8 cellular contexts compared by ENCODE assay signal in genomic region chr2:3377279-3377611, GRCh38. TPM values are rescaled to one million over a fixed set of nuclear protein-coding genes. Genes with fewer than 3 reads are reported as not detected.
A peak's percentile ranks its signal among the peaks of the same experiment; 100 is the strongest.
DNase-seq lines count a peak whose midpoint lies in the region; ATAC-seq and TF ChIP-seq lines count a peak whose summit lies in the region.

No MANE protein-coding gene starts in this region.

- no peak overlapping the region for H4K5ac ChIP-seq in mesendoderm (ENCODE audit: low read length)

- H4K8ac ChIP-seq in mesendoderm (ENCODE audit: low read depth, low read length): no peak overlapping the region

- H3K9ac ChIP-seq in SK-N-MC (ENCODE audit: insufficient read length) (peak overlapping the region; percentile 91), mesendoderm (ENCODE audit: low read length) (peak overlapping the region; percentile 73)

- H3K4me1 ChIP-seq in mesendoderm (ENCODE audit: control insufficient read depth, low read depth, low read length): peaks cover 3% of the 10 kb centered on the region
- H3K4me1 ChIP-seq in upper lobe of left lung: peaks cover 25 to 44% (median 30%) of the 10 kb centered on the region in 4 donors

- H3K23ac ChIP-seq in mesendoderm (ENCODE audit: low read length): no peak overlapping the region

- peaks cover 13% of the 10 kb centered on the region for H3K79me1 ChIP-seq in mesendoderm (ENCODE audit: low read length)

- no peaks in the 10 kb centered on the region for H3K9me3 ChIP-seq in SK-N-MC (ENCODE audit: low read depth, low read length)
- H3K9me3 ChIP-seq in upper lobe of left lung: no peaks in the 10 kb centered on the region

- TF ChIP-seq POLR2A in upper lobe of left lung (IDR thresholded peaks at IDR 0.05): no peak

- peak overlapping the region; percentile 97 for H3K4me3 ChIP-seq in SK-N-MC
- H3K4me3 ChIP-seq in mesendoderm (ENCODE audit: low read length): peak overlapping the region; percentile 96
- peak overlapping the region; percentile 75 to 90 (median 85) for H3K4me3 ChIP-seq in upper lobe of left lung

- TF ChIP-seq EP300 in upper lobe of left lung (IDR thresholded peaks at IDR 0.05): no peak

- H2BK120ac ChIP-seq in mesendoderm (ENCODE audit: low read depth, low read length): no peak overlapping the region

- no peak overlapping the region for H3K4ac ChIP-seq in mesendoderm (ENCODE audit: low read depth, low read length)

- no CpG with 5 or more reads among the region's 8 CpGs for WGBS in mesendoderm (ENCODE audit: extremely low coverage, insufficient coverage, low lambda C conversion rate)
- WGBS in upper lobe of left lung, 2 donors: 2 to 3% methylated on average over 5 to 8 of the region's 8 CpGs

- H3K79me2 ChIP-seq in mesendoderm (ENCODE audit: control insufficient read depth, insufficient read depth, low read length): peaks cover 13% of the 10 kb centered on the region

- H3K36me3 ChIP-seq in SK-N-MC (ENCODE audit: insufficient read depth, low read length) (peaks cover 11% of the 10 kb centered on the region; the same call in 1 of the 2 replicates), mesendoderm (ENCODE audit: control insufficient read depth, insufficient read depth, low read length) (no peaks in the 10 kb centered on the region), upper lobe of left lung (no peaks in the 10 kb centered on the region)

- ATAC-seq in GM21360 (IDR thresholded peaks at IDR 0.05; ENCODE audit: unreplicated experiment) (peak; percentile 5), HG03565 (IDR thresholded peaks at IDR 0.05; ENCODE audit: unreplicated experiment) (peak; percentile 10), upper lobe of left lung (ENCODE audit: low FRiP score in 2 of 2) (peak in 1 of 2 donors; percentile 39)

- DNase-seq in Daoy (ENCODE audit: low read depth) (peak; percentile 66), SK-N-MC (ENCODE audit: low read depth, low spot score) (no peak), dermis blood vessel endothelial cell (peak; percentile 74), mesendoderm (peak; percentile 59), upper lobe of left lung (peak in 1 of 2 donors; percentile 22), midbrain (lab: John Stamatoyannopoulos, UW) (no peak)

- H3K27ac ChIP-seq in SK-N-MC (peak overlapping the region; percentile 64; the same call in 1 of the 2 replicates), mesendoderm (ENCODE audit: low read depth, low read length) (peak overlapping the region; percentile 25), upper lobe of left lung (peak overlapping the region; percentile 80 to 96 (median 88))

- no peak overlapping the region for H3K18ac ChIP-seq in mesendoderm (ENCODE audit: low read length)

- H3K27me3 ChIP-seq in mesendoderm (ENCODE audit: insufficient read depth, low read length, poor library complexity) (no peaks in the 10 kb centered on the region), upper lobe of left lung (no peaks in the 10 kb centered on the region)

- no peak overlapping the region for H2BK15ac ChIP-seq in mesendoderm (replicated peaks; ENCODE audit: low read depth)

- H2BK5ac ChIP-seq in mesendoderm (ENCODE audit: low read length): no peak overlapping the region

- H2AK5ac ChIP-seq in mesendoderm (ENCODE audit: low read length): no peak overlapping the region

- peak overlapping the region; percentile 88 for H3K56ac ChIP-seq in mesendoderm (ENCODE audit: low read length)

- TF ChIP-seq CTCF in upper lobe of left lung (IDR thresholded peaks at IDR 0.05): no peak

- H3K4me2 ChIP-seq in mesendoderm (ENCODE audit: low read length): peak overlapping the region; percentile 78

RNA-seq across cellular contexts. Expression of gene EIPR1, which starts 0.4 kb away (rescaled TPM):
- 80.3 and 80.8 TPM in 2 replicates for total RNA-seq in Daoy (2014; rRNA removed; shearing (Covaris generic))
- total RNA-seq in dermis blood vessel endothelial cell (39.3 and 61.2 TPM in 2 replicates), upper lobe of left lung (10 to 100 TPM; 17.6 to 39.8 (median 23.6) TPM)
- 14.6 TPM for polyA plus RNA-seq in mesendoderm (2013, experiment 1 of 2)
- 16.5 TPM for polyA plus RNA-seq in mesendoderm (2013, experiment 2 of 2)

RNA-seq across cellular contexts. Expression of gene TRAPPC12, which starts 2.2 kb away (rescaled TPM):
- total RNA-seq in Daoy (2014; rRNA removed; shearing (Covaris generic)): 53.0 and 58.9 TPM in 2 replicates
- total RNA-seq in dermis blood vessel endothelial cell (35.7 and 63.0 TPM in 2 replicates), upper lobe of left lung (100 to 1,000 TPM in 2 of 6 donors, 10 to 100 TPM in 4; 68.1 to 307 (median 91.5) TPM)
- polyA plus RNA-seq in mesendoderm (2013, experiment 1 of 2): 38.6 TPM
- polyA plus RNA-seq in mesendoderm (2013, experiment 2 of 2): 40.7 TPM

Comparison
In these comparisons a context has a peak if more than half of its experiments do, and no peak if none do; other contexts are left out.
1. DNase-seq: peak in Daoy (single experiment), dermis blood vessel endothelial cell (single experiment) and mesendoderm (single experiment); none in SK-N-MC (single experiment) and midbrain (single experiment).
2. H3K27ac ChIP-seq: peak in every context shown above with its lines; median percentile 88 in upper lobe of left lung; 64 in SK-N-MC; 25 in mesendoderm.
3. Peak in every context shown above with its lines, with median percentiles within 50 percentile points of each other: H3K4me3 ChIP-seq.